In the genomic region with DNA sequence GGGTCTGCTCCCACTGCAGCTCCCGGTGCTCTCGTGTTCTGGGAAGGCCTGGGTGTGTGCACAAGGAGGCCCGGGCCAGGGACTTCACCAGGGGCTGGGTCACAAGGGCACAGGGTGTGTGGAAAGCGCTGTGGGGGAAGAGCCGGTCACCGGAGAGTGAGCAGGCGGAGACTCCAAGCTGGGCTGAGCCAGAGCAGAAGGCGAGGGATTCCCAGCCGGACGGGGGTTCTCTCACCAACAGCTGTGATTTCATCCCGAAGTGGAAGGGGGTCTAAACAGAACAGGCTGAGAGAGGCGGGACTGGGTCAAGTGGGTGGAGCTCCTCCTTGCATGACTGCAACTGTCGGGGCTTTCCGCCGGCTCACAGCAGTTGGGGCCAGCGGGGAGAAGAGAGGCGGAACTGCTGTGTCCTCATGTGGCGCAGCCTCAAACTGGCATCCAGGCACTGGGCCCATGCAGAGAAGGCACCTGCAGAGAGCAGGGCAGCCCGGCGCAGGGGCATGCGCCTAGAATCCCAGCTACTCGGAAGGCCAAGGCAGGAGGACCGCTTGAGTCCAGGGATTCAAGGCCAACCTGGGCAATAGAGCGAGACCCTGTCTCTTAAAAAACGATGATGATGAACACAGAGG, we compare ENCODE assay signal across 1 cellular context.
TF ChIP-seq lines count a peak whose summit lies in the region.

No MANE protein-coding gene starts in this region.

TF ChIP-seq in K562, 482 proteins besides CTCF, POLR2A, EP300 and RAD21:
- TF ChIP-seq NFYB (IDR thresholded peaks at IDR 0.05; ENCODE audit: extremely low read depth, insufficient read length) (no peak), ZNF3 (CRISPR knock-in tag; IDR thresholded peaks at IDR 0.05) (no peak), POLR2G (IDR thresholded peaks at IDR 0.05; ENCODE audit: low read depth, low read length) (peak; percentile 39; the same call in 1 of the 2 replicates)
